Comparison of ENCODE assay signal across 8 cellular contexts in genomic region chr1:203338335-203339036, GRCh38. TPM values are rescaled to one million over a fixed set of nuclear protein-coding genes. Genes with fewer than 3 reads are reported as not detected.
DNase-seq lines count a peak whose midpoint lies in the region; ATAC-seq lines count a peak whose summit lies in the region.

No MANE protein-coding gene starts in this region.

- no peaks in the 10 kb centered on the region for H3K27me3 ChIP-seq in right cardiac atrium (ENCODE audit: control insufficient read depth, insufficient read depth)

- no peak overlapping the region for H3K27ac ChIP-seq in right cardiac atrium (ENCODE audit: low read length)

- peak overlapping the region; percentile 52 for H3K27ac Mint-ChIP-seq in T-helper 1 cell treated with Interleukin-12 subunit alpha and Interleukin-12 subunit beta and Interleukin-4 antibody, amounts not matched to agents 30 μg/mL and 1 μg/mL, for 36 hours

- H3K4me3 ChIP-seq in right cardiac atrium (ENCODE audit: low read length) = no peak overlapping the region

- peak; percentile 46 to 64 for ATAC-seq in right cardiac atrium
- peak; percentile 49 for ATAC-seq in sciatic nerve
- ATAC-seq in HG02798 (IDR thresholded peaks at IDR 0.05; ENCODE audit: poor library complexity, unreplicated experiment) = no peak

- no peak overlapping the region for H3K4me3 Mint-ChIP-seq in T-helper 1 cell treated with Interleukin-12 subunit alpha and Interleukin-12 subunit beta and Interleukin-4 antibody, amounts not matched to agents 30 μg/mL and 1 μg/mL, for 36 hours

- peaks cover 24% of the 10 kb centered on the region for H3K4me1 Mint-ChIP-seq in T-helper 1 cell treated with Interleukin-12 subunit alpha and Interleukin-12 subunit beta and Interleukin-4 antibody, amounts not matched to agents 30 μg/mL and 1 μg/mL, for 36 hours (ENCODE audit: low read depth)

- 50% methylated on average over 18 of the region's 18 CpGs for WGBS in right cardiac atrium

- no peaks in the 10 kb centered on the region for H3K9me3 Mint-ChIP-seq in T-helper 1 cell treated with Interleukin-12 subunit alpha and Interleukin-12 subunit beta and Interleukin-4 antibody, amounts not matched to agents 30 μg/mL and 1 μg/mL, for 36 hours

- H3K9me3 ChIP-seq in right cardiac atrium (ENCODE audit: control insufficient read depth, low read length) = no peaks in the 10 kb centered on the region

- intact Hi-C loops in right cardiac atrium (cut with DNase I) = loop anchor here in 3 of 4 donors (1.0 to 2.0 kb wide), 3 partner anchors 65 to 68 kb away; no protein-coding TSS in a partner anchor
- intact Hi-C loops in sciatic nerve (cut with DNase I) = no loop called here

- no peaks in the 10 kb centered on the region for H3K36me3 Mint-ChIP-seq in T-helper 1 cell treated with Interleukin-12 subunit alpha and Interleukin-12 subunit beta and Interleukin-4 antibody, amounts not matched to agents 30 μg/mL and 1 μg/mL, for 36 hours (ENCODE audit: low read depth)

- no peaks in the 10 kb centered on the region for H3K4me1 ChIP-seq in right cardiac atrium (ENCODE audit: control insufficient read depth, insufficient read depth, low read length)

- H3K27me3 Mint-ChIP-seq in T-helper 1 cell treated with Interleukin-12 subunit alpha and Interleukin-12 subunit beta and Interleukin-4 antibody, amounts not matched to agents 30 μg/mL and 1 μg/mL, for 36 hours (ENCODE audit: low read depth) = peaks cover 38% of the 10 kb centered on the region

- DNase-seq in NCI-H1417 (lab: John Stamatoyannopoulos, UW) = peak; percentile 19 to 83 (median 77)
- no peak for DNase-seq in NCI-H1417 treated with DMSO at 0.1 percent for 48 hours (lab: John Stamatoyannopoulos, UW)
- peak; percentile 81 for DNase-seq in NAMALWA (ENCODE audit: low spot score)
- peak in 35 of 56 donors; percentile 14 to 80 (median 39) for DNase-seq in amygdala (lab: John Stamatoyannopoulos, UW)
- DNase-seq in right cardiac atrium = peak; percentile 62 to 74 (median 71)
- DNase-seq in sciatic nerve (ENCODE audit: low spot score) = peak; percentile 79

RNA-seq across cellular contexts. Expression of gene FMOD, which starts 12.4 kb away (rescaled TPM):
- total RNA-seq in right cardiac atrium (10 to 100 TPM; 54.8 to 91.6 (median 63.5) TPM), sciatic nerve (126 TPM)
- 35.9 TPM for polyA plus RNA-seq in right cardiac atrium

RNA-seq across cellular contexts. Expression of gene BTG2, which starts 33.2 kb away (rescaled TPM):
- total RNA-seq in right cardiac atrium = 100 to 1,000 TPM in 2 of 4 donors, 10 to 100 TPM in 2; 68.1 to 361 (median 105) TPM
- polyA plus RNA-seq in right cardiac atrium = 333 TPM
- total RNA-seq in sciatic nerve = 83.5 TPM
